In the genomic region with DNA sequence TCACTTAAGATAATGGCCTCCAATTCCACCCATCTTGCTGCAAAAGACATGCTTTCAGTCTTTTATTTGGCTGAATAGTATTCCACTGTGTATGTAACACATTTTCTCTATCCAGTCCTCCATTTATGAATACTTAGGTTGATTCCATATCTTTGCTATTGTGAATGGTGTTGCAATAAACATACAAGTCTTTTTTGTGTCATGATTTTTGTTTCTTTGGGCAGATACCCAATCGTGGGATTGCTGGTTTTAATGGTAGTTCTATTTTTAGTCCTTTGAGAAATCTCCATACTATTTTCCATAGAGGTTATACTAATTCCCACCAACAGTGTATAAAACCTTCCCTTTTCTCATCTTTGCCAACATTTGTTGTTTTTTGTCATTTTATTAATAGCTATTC, we compare ENCODE assay signal across 27 cellular contexts.
"Had no signal": no experiment of that assay in that cellular context is flagged by ENCODE, and none has a peak within 500 bp of the region (broad histone marks: within the 10 kb centered on the region; RNA-seq: fewer than 3 reads in every experiment).

No MANE protein-coding gene starts in this region.

- DNase-seq: activated CD4-positive, alpha-beta memory T cell treated with anti-CD3 and anti-CD28 coated beads for 36 hours; activated CD4-positive, alpha-beta T cell treated with anti-CD3 and anti-CD28 coated beads, Interleukin-2, amount 50 U/mL, for 1 hour; activated CD8-positive, alpha-beta memory T cell treated with anti-CD3 and anti-CD28 coated beads, Interleukin-2, amount 50 U/mL, for 4 hours; activated effector memory CD4-positive, alpha-beta T cell treated with anti-CD3 and anti-CD28 coated beads, Interleukin-2, amount 50 U/mL, for 16 hours; activated naive CD4-positive, alpha-beta T cell; activated naive CD4-positive, alpha-beta T cell treated with anti-CD3 and anti-CD28 coated beads, Interleukin-2, amount 50 U/mL, for 16 hours; activated naive CD8-positive, alpha-beta T cell treated with anti-CD3 and anti-CD28 coated beads, Interleukin-2, amount 10 ng/mL, durations not matched to agents 7 days and 5 days; activated T-cell treated with anti-CD3 and anti-CD28 coated beads for 4 hours; activated T-cell treated with anti-CD3 and anti-CD28 coated beads, Interleukin-2, amount 50 U/mL, for 4 hours; amygdala; Karpas-422; MG63; NCI-H1048; NCI-H1105 treated with DMSO at 0.1 percent for 48 hours; NCI-H1436; NCI-H1694; NCI-H1930; NCI-H345; NCI-H524 treated with DMSO at 0.1 percent for 48 hours; SHP77; SJCRH30; T1000 had no signal

- H3K27me3 ChIP-seq: ascending aorta, breast epithelium, MG63, SJCRH30 had no signal

- H3K4me3 ChIP-seq: ascending aorta, breast epithelium, K562, MG63, SJCRH30, SK-N-MC had no signal

- H3K36me3 ChIP-seq: ascending aorta, breast epithelium, MG63, SJCRH30 had no signal

- H3K27ac Mint-ChIP-seq: activated CD4-positive, alpha-beta memory T cell treated with anti-CD3 and anti-CD28 coated beads for 36 hours; activated naive CD8-positive, alpha-beta T cell treated with anti-CD3 and anti-CD28 coated beads, Interleukin-2, amount 10 ng/mL, durations not matched to agents 7 days and 5 days had no signal

- H3K4me3 Mint-ChIP-seq: activated CD4-positive, alpha-beta memory T cell treated with anti-CD3 and anti-CD28 coated beads for 36 hours; activated naive CD8-positive, alpha-beta T cell treated with anti-CD3 and anti-CD28 coated beads, Interleukin-2, amount 10 ng/mL, durations not matched to agents 7 days and 5 days; activated T-cell treated with anti-CD3 and anti-CD28 coated beads, Interleukin-2, amount 50 U/mL, for 4 hours had no signal

- H3K27ac ChIP-seq: SJCRH30, SK-N-MC had no signal

- ATAC-seq: activated T-cell treated with anti-CD3 and anti-CD28 coated beads, Interleukin-2, amount 50 U/mL, for 4 hours; K562; Panc1 had no signal

- H3K4me1 ChIP-seq: breast epithelium, SJCRH30 had no signal
